In genomic region chr17:71109697-71110096, GRCh38 we compare ENCODE assay signal across 34 cellular contexts.
"Had no signal": no experiment of that assay in that cellular context is flagged by ENCODE, and none has a peak within 500 bp of the region (broad histone marks: within the 10 kb centered on the region; RNA-seq: fewer than 3 reads in every experiment).

No MANE protein-coding gene starts in this region.

- H3K36me3 ChIP-seq: brain microvascular endothelial cell, WERI-Rb-1 had no signal

- H2AFZ ChIP-seq: PC-9 had no signal

- H3K4me2 ChIP-seq: PC-9 had no signal

- DNase-seq: activated CD4-positive, alpha-beta T cell treated with anti-CD3 and anti-CD28 coated beads, Interleukin-2, amount 10 ng/mL, durations not matched to agents 24 days and 14 days; activated CD4-positive, alpha-beta T cell treated with anti-CD3 and anti-CD28 coated beads, Interleukin-2, amount 50 U/mL, for 4 hours; activated CD4-positive, CD25-positive, alpha-beta regulatory T cell; activated CD8-positive, alpha-beta T cell treated with anti-CD3 and anti-CD28 coated beads for 36 hours; activated effector memory CD4-positive, alpha-beta T cell treated with anti-CD3 and anti-CD28 coated beads, Interleukin-2, amount 50 U/mL, for 16 hours; activated naive CD4-positive, alpha-beta T cell; activated naive CD4-positive, alpha-beta T cell treated with anti-CD3 and anti-CD28 coated beads, Interleukin-2, amount 50 U/mL, for 16 hours; activated naive CD8-positive, alpha-beta T cell treated with anti-CD3 and anti-CD28 coated beads for 36 hours; activated T-cell treated with anti-CD3 and anti-CD28 coated beads, Interleukin-2, amount 50 U/mL, for 1 hour; activated T-cell treated with anti-CD3 and anti-CD28 coated beads, Interleukin-2, amount 50 U/mL, for 72 hours; amniotic stem cell; aorta; brain microvascular endothelial cell; central memory CD4-positive, alpha-beta T cell; Karpas-422; MV-4-11; NCI-H1092; NCI-H1436 treated with DMSO at 0.1 percent for 48 hours; NCI-H1694 treated with DMSO at 0.1 percent for 48 hours; NCI-H2029; NCI-H345; NCI-H524 treated with DMSO at 0.1 percent for 48 hours; PC-9; SIG-M5; SW 1271; T-helper 1 cell; T-helper 2 cell; T-helper 9 cell; WERI-Rb-1 had no signal

- H3K4me3 ChIP-seq: PC-9 had no signal

- FAIRE-seq: RCC 7860 had no signal

- ATAC-seq: activated CD8-positive, alpha-beta T cell treated with anti-CD3 and anti-CD28 coated beads for 36 hours; activated T-cell treated with anti-CD3 and anti-CD28 coated beads, Interleukin-2, amount 50 U/mL, for 72 hours; activated T-helper 17 cell treated with anti-CD3 and anti-CD28 coated beads, Interleukin-2, amount 50 U/mL, for 72 hours; Right ventricle myocardium inferior; SK-N-SH treated with all-trans-retinoic acid at 6 μM for 48 hours had no signal

- H3K27me3 ChIP-seq: brain microvascular endothelial cell had no signal

- H3K27ac ChIP-seq: brain microvascular endothelial cell, PC-9, RWPE1, WERI-Rb-1 had no signal
